In the genomic region with DNA sequence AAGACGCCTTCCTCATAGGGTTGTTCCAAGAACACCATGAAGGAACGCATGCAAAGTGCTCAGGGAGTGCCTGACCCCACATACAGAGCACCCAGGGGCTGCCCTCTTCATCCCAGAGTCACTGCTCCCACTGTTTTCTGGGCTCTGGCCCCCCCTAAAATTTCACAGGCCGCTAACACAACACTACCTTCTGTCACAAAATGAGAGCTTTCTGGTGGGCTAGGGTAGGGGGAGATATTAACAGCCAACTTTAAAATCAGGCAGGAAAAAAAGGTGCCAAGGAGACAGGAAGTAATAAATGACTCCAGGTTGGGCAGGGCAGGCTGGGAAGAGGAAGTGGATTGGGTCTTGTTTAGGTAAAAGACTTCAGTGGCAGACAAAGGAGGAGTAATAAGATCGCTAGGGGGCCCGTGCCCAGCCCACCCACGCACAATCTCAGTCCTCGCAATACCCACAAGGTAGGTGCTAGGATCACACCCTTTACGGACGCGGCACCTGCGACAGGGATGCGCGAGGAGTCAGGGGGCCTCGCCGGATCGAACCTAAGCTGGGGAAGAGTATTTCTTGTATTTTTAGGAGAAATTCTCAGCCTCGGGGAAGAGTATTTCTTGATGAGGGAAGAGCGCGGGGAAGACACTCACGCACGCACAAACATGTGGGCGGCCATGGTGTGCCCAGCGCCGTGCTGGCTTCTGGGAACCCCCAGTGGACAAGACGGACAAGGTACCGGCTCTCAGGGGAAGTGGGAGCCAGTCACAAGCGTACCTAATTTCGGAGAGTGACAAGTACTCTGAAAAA, we compare ENCODE assay signal across 9 cellular contexts. TPM values are rescaled to one million over a fixed set of nuclear protein-coding genes. Genes with fewer than 3 reads are reported as not detected.
DNase-seq lines count a peak whose midpoint lies in the region; ATAC-seq, FAIRE-seq and TF ChIP-seq lines count a peak whose summit lies in the region.
"Had no signal": no experiment of that assay in that cellular context is flagged by ENCODE, and none has a peak within 500 bp of the region (broad histone marks: within the 10 kb centered on the region; RNA-seq: fewer than 3 reads in every experiment).

No MANE protein-coding gene starts in this region.

- intact Hi-C loops in testis (cut with DNase I; ENCODE audit: low total_unique reads) = no loop called here
- intact Hi-C loops in aorta (cut with DNase I) = loop anchor here in 1 of 2 donors (5.0 kb wide), 1 partner anchor 37 kb away; no protein-coding TSS in a partner anchor

- peak; percentile 32 for DNase-seq in Jurkat, Clone E6-1 (ENCODE audit: low read depth, low spot score)
- DNase-seq in astrocyte (ENCODE audit: low read depth) (no peak), left kidney (ENCODE audit: low read depth, low spot score) (peak; percentile 68), testis (no peak), NCI-H1436 treated with DMSO at 0.1 percent for 48 hours (lab: John Stamatoyannopoulos, UW) (no peak), aorta (no peak)

- no peak for FAIRE-seq in astrocyte (lab: Jason Lieb, UNC)

- peaks cover 13% of the 10 kb centered on the region for H3K4me1 Mint-ChIP-seq in astrocyte (ENCODE audit: low read depth, unreplicated experiment)

- H3K9me3 ChIP-seq in BLaER1 (no peaks in the 10 kb centered on the region), astrocyte (ENCODE audit: insufficient read depth, low read depth, low read length) (no peaks in the 10 kb centered on the region), testis (no peaks in the 10 kb centered on the region), aorta (ENCODE audit: control insufficient read depth, low read length) (no peaks in the 10 kb centered on the region)

- H3K79me2 ChIP-seq in astrocyte (ENCODE audit: insufficient read depth, low read length) = peaks cover 30% of the 10 kb centered on the region

- peaks cover 4% of the 10 kb centered on the region for H3K36me3 Mint-ChIP-seq in astrocyte (ENCODE audit: low read depth, unreplicated experiment)

- H3K27ac Mint-ChIP-seq in astrocyte (ENCODE audit: unreplicated experiment) = peak overlapping the region; percentile 84

- no peaks in the 10 kb centered on the region for H3K9me3 Mint-ChIP-seq in astrocyte (ENCODE audit: unreplicated experiment)

- H2AFZ ChIP-seq in astrocyte (ENCODE audit: low read depth, low read length) = peak overlapping the region; percentile 100

- H3K9ac ChIP-seq in BLaER1 = peak overlapping the region; percentile 74
- peak overlapping the region; percentile 90 for H3K9ac ChIP-seq in astrocyte (ENCODE audit: low read length)

- peak overlapping the region; percentile 82 for H3K4me3 Mint-ChIP-seq in astrocyte (ENCODE audit: unreplicated experiment)

- 40 to 45% methylated on average over 25 to 28 of the region's 28 CpGs for WGBS in testis, 2 donors
- 53 to 64% methylated on average over 28 of the region's 28 CpGs for WGBS in aorta, 2 donors

- peaks cover 7% of the 10 kb centered on the region for H3K27me3 Mint-ChIP-seq in astrocyte (ENCODE audit: low read depth, unreplicated experiment)

- no peak for ATAC-seq in HG03196 (IDR thresholded peaks at IDR 0.05; ENCODE audit: unreplicated experiment)
- no peak for ATAC-seq in aorta (ENCODE audit: low FRiP score)

- TF ChIP-seq POLR2A in testis (IDR thresholded peaks at IDR 0.05) = no peak

- H3K36me3 ChIP-seq in BLaER1 (peaks cover 11% of the 10 kb centered on the region), astrocyte (ENCODE audit: insufficient read depth, low read length) (no peaks in the 10 kb centered on the region), testis (ENCODE audit: low read depth, missing control alignments) (no peaks in the 10 kb centered on the region), aorta (ENCODE audit: control insufficient read depth in 1 of 2, insufficient read depth in 2 of 2, low read length in 1 of 2) (no peaks in the 10 kb centered on the region)

- TF ChIP-seq CTCF in astrocyte (IDR thresholded peaks at IDR 0.05; ENCODE audit: insufficient read depth, low read depth, low read length) (no peak), testis (IDR thresholded peaks at IDR 0.05) (no peak)

- H3K4me1 ChIP-seq in BLaER1 = peaks cover 47% of the 10 kb centered on the region
- peaks cover 12% of the 10 kb centered on the region for H3K4me1 ChIP-seq in astrocyte (ENCODE audit: insufficient read depth, low read length)
- H3K4me1 ChIP-seq in testis = peaks cover 9% of the 10 kb centered on the region
- peaks cover 0 to 2% of the 10 kb centered on the region in 2 donors for H3K4me1 ChIP-seq in aorta (ENCODE audit: control insufficient read depth in 1 of 2, insufficient read depth in 2 of 2, low read length in 2 of 2)

- H3K27me3 ChIP-seq in BLaER1 (no peaks in the 10 kb centered on the region), astrocyte (ENCODE audit: insufficient read depth, low read length) (no peaks in the 10 kb centered on the region), testis (no peaks in the 10 kb centered on the region), aorta (ENCODE audit: control insufficient read depth in 1 of 2, insufficient read depth in 2 of 2, low read length in 1 of 2) (no peaks in the 10 kb centered on the region)

- H3K4me2 ChIP-seq in BLaER1 (peak overlapping the region; percentile 78), astrocyte (ENCODE audit: low read length) (peak overlapping the region; percentile 100)

- H4K20me1 ChIP-seq in BLaER1 (peaks cover 36% of the 10 kb centered on the region), astrocyte (ENCODE audit: insufficient read depth, low read length) (peaks cover 19% of the 10 kb centered on the region)

- H3K27ac ChIP-seq in BLaER1 (peak overlapping the region; percentile 74), astrocyte (ENCODE audit: low read depth, low read length) (peak overlapping the region; percentile 40), testis (peak overlapping the region; percentile 51 to 78), aorta (ENCODE audit: low read depth in 1 of 2, low read length in 2 of 2) (no peak overlapping the region)

- H3K4me3 ChIP-seq in BLaER1 (peak overlapping the region; percentile 94), astrocyte (ENCODE audit: insufficient read depth, low read depth, low read length) (peak overlapping the region; percentile 65), testis (peak overlapping the region; percentile 77 to 79), aorta (ENCODE audit: low read length in 2 of 2) (peak overlapping the region in 1 of 2 donors; percentile 20)
- peak overlapping the region; percentile 76 for H3K4me3 ChIP-seq in Jurkat, Clone E6-1 (ENCODE audit: low read length)

RNA-seq across cellular contexts. Expression of a gene that starts 0.9 kb away (rescaled TPM):
- 29.1 TPM for polyA plus RNA-seq in Jurkat, Clone E6-1 (2012; ENCODE audit: insufficient read depth, insufficient read length)
- total RNA-seq in astrocyte (18.3 and 18.7 TPM in 2 replicates), testis (100 to 1,000 TPM in 1 of 2 donors, 10 to 100 TPM in 1; 80.2 to 104 TPM), aorta (10 to 100 TPM; 59.2 to 66.7 TPM)
- polyA plus RNA-seq in testis (ENCODE audit: insufficient read depth, low read depth, low replicate concordance) (70.8 TPM), aorta (100 to 1,000 TPM in 1 of 2 donors, 1 to 10 TPM in 1; 8.6 to 320 TPM)

RNA-seq across cellular contexts. Expression of a gene that starts 24.1 kb away (rescaled TPM):
- polyA plus RNA-seq in Jurkat, Clone E6-1 (2012; ENCODE audit: insufficient read depth, insufficient read length) = not detected
- total RNA-seq in astrocyte (not detected in 2 replicates), testis (not detected), aorta (not detected)
- polyA plus RNA-seq in testis (ENCODE audit: insufficient read depth, low read depth, low replicate concordance) (not detected), aorta (not detected)
- total RNA-seq: lung microvascular endothelial cell had no signal

Comparison
In these comparisons a context has a peak if more than half of its experiments do, and no peak if none do; other contexts are left out.
1. H3K27ac ChIP-seq: peak in BLaER1 (single experiment), astrocyte (single experiment) and testis (2 of 2); none in aorta (0 of 2).
2. DNase-seq: peak in Jurkat, Clone E6-1 (single experiment) and left kidney (single experiment); none in astrocyte (single experiment), testis (single experiment), NCI-H1436 treated with DMSO at 0.1 percent for 48 hours (single experiment) and aorta (0 of 2).